In the genomic region with DNA sequence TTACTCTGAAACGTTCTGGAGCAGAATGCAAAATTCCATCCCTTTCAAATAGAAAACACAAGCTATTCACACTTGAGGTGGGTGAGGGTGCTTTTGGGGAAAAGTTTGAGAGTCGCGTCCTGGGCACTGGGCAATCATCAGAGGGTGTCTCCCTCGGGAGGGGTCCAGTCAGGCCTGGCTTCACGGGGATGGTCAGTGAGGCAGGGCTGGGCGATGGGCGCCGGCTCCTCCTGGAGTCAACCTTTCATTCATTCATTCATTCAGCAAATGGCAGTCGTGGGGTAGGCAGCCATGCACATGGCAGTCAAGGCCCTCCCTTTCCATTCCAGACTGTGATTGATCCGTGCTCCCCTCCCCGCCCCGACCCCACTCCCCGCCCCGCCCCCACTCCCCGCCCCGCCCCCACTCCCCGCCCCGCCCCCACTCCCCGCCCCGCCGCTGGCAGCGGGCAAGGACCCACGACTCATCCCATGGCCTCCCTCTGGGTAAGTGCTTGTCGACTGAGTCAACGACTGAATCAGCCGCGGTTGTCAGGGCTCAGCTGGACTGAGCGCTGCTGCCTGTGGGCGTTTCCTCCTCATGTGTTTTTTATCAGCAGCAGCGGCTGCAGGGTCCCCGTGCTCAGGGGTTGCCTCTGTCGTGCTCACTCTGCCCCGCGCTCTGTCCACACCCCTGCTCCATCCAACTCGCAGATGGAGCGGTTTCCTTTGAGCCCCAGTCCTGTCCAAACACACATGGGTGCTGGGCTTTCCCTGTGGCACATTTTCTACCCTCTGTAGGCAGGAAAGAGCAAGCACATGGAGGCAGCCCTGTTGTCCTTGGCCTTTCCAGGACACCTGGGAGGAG, we compare ENCODE assay signal across 8 cellular contexts. TPM values are rescaled to one million over a fixed set of nuclear protein-coding genes. Genes with fewer than 3 reads are reported as not detected.
A peak's percentile ranks its signal among the peaks of the same experiment; 100 is the strongest.
DNase-seq lines count a peak whose midpoint lies in the region; ATAC-seq and TF ChIP-seq lines count a peak whose summit lies in the region.

No MANE protein-coding gene starts in this region.

- H3K4me1 ChIP-seq in hepatocyte (ENCODE audit: insufficient read depth) = peaks cover 34% of the 10 kb centered on the region

- H3K27me3 ChIP-seq in hepatocyte = no peaks in the 10 kb centered on the region

- no peaks in the 10 kb centered on the region for H3K79me2 ChIP-seq in hepatocyte

- no peaks in the 10 kb centered on the region for H3K9me3 ChIP-seq in hepatocyte (ENCODE audit: low read depth)

- ATAC-seq in HG03159 (IDR thresholded peaks at IDR 0.05; ENCODE audit: unreplicated experiment) = no peak

- no peak overlapping the region for H3K4me3 ChIP-seq in hepatocyte

- H3K27ac ChIP-seq in hepatocyte = peak overlapping the region; percentile 88

- H3K9me2 ChIP-seq in hepatocyte (replicated peaks; ENCODE audit: insufficient read depth) = no peaks in the 10 kb centered on the region

- TF ChIP-seq CTCF in hepatocyte (IDR thresholded peaks at IDR 0.05; ENCODE audit: poor library complexity) = no peak

- no peak overlapping the region for H2AFZ ChIP-seq in hepatocyte

- WGBS in hepatocyte (ENCODE audit: low lambda C conversion rate, missing lambda C conversion rate) = 30% methylated on average over 29 of the region's 36 CpGs

- no peaks in the 10 kb centered on the region for H4K20me1 ChIP-seq in hepatocyte (ENCODE audit: insufficient read depth, poor library complexity, severe bottlenecking)

- H3K36me3 ChIP-seq in hepatocyte (replicated peaks; ENCODE audit: insufficient read depth, low read depth) = no peaks in the 10 kb centered on the region

- DNase-seq in ELF-1 (ENCODE audit: low read depth, low spot score) (peak; percentile 61), NCI-H69 (lab: John Stamatoyannopoulos, UW) (peak; percentile 12), hepatocyte (ENCODE audit: low spot score) (peak; percentile 86), DMS114 treated with DMSO at 0.1 percent for 48 hours (lab: John Stamatoyannopoulos, UW; ENCODE audit: unreplicated experiment) (no peak), cerebellum (ENCODE audit: low spot score) (no peak)
- DNase-seq in activated gamma-delta T cell treated with anti-CD3 and anti-CD28 coated beads, Interleukin-2, amount 50 U/mL, for 16 hours (ENCODE audit: low read depth) = peak; percentile 38
- peak; percentile 50 to 79 for DNase-seq in stimulated activated CD4-positive, alpha-beta T cell treated with anti-CD3 and anti-CD28 coated beads, Interleukin-4, amount 100 ng/mL, for 4 hours

- peak overlapping the region; percentile 58 for H3K4me2 ChIP-seq in hepatocyte

RNA-seq across cellular contexts. Expression of a gene that starts 12.5 kb away (rescaled TPM):
- 61.3 and 66.9 TPM in 2 replicates for total RNA-seq in hepatocyte
- 75.3 and 102 TPM in 2 replicates for polyA plus RNA-seq in hepatocyte
- 1.6 TPM for total RNA-seq in cerebellum

RNA-seq across cellular contexts. Expression of a gene that starts 45.7 kb away (rescaled TPM):
- total RNA-seq in hepatocyte (40.4 and 54.8 TPM in 2 replicates), cerebellum (10.1 TPM)
- 23.9 and 26.3 TPM in 2 replicates for polyA plus RNA-seq in hepatocyte

Comparison
In these comparisons a context has a peak if more than half of its experiments do, and no peak if none do; other contexts are left out.
1. DNase-seq: peak in ELF-1 (single experiment), NCI-H69 (single experiment), activated gamma-delta T cell treated with anti-CD3 and anti-CD28 coated beads, Interleukin-2, amount 50 U/mL, for 16 hours (single experiment), hepatocyte (single experiment) and stimulated activated CD4-positive, alpha-beta T cell treated with anti-CD3 and anti-CD28 coated beads, Interleukin-4, amount 100 ng/mL, for 4 hours (2 of 2); none in DMS114 treated with DMSO at 0.1 percent for 48 hours (single experiment) and cerebellum (single experiment).
2. RNA of a gene that starts 12.5 kb away (total RNA-seq): 61.3 to 66.9 TPM in hepatocyte; 1.6 TPM in cerebellum (single experiment); every median in the first group is over 10 times any median in the second.